8 cellular contexts compared by ENCODE assay signal in genomic region chr12:8912910-8913309, GRCh38. TPM values are rescaled to one million over a fixed set of nuclear protein-coding genes. Genes with fewer than 3 reads are reported as not detected.
A peak's percentile ranks its signal among the peaks of the same experiment; 100 is the strongest.
DNase-seq lines count a peak whose midpoint lies in the region; ATAC-seq, FAIRE-seq and TF ChIP-seq lines count a peak whose summit lies in the region.

No MANE protein-coding gene starts in this region.

- no peak overlapping the region for H3K9ac ChIP-seq in MM.1S (ENCODE audit: low read length)
- peak overlapping the region; percentile 67 for H3K9ac ChIP-seq in mesendoderm (ENCODE audit: low read length)

- DNase-seq in GM12864 (ENCODE audit: low read depth) (no peak), MM.1S (no peak), body of pancreas (peak; percentile 14 to 27 (median 21)), mesendoderm (peak; percentile 83), RCC 7860 (ENCODE audit: low spot score) (no peak)

- peak overlapping the region; percentile 73 for H2BK120ac ChIP-seq in mesendoderm (ENCODE audit: low read depth, low read length)

- H4K8ac ChIP-seq in mesendoderm (ENCODE audit: low read depth, low read length): no peak overlapping the region

- peak; percentile 34 for TF ChIP-seq CTCF in GM12864 (IDR thresholded peaks at IDR 0.05; ENCODE audit: low read depth, low read length, missing control alignments)
- peak; percentile 14; the same call in 1 of the 2 replicates for TF ChIP-seq CTCF in MM.1S (IDR thresholded peaks at IDR 0.05; ENCODE audit: low read length)
- peak in 4 of 7 experiments; percentile 8 to 38 (median 24) for TF ChIP-seq CTCF in body of pancreas (IDR thresholded peaks at IDR 0.05)

- ATAC-seq in body of pancreas: no peak
- ATAC-seq in HG02759 (IDR thresholded peaks at IDR 0.05; ENCODE audit: unreplicated experiment): no peak
- no peak for ATAC-seq in GM18873 (IDR thresholded peaks at IDR 0.05; ENCODE audit: low FRiP score, unreplicated experiment)
- ATAC-seq in HG02642 (IDR thresholded peaks at IDR 0.05; ENCODE audit: poor library complexity, unreplicated experiment): no peak

- H4K20me1 ChIP-seq in MM.1S (ENCODE audit: insufficient read depth, low read length): no peaks in the 10 kb centered on the region

- H3K4me1 ChIP-seq in MM.1S (ENCODE audit: low read length) (peaks cover 11% of the 10 kb centered on the region), body of pancreas (peaks cover 28% of the 10 kb centered on the region), mesendoderm (ENCODE audit: control insufficient read depth, low read depth, low read length) (no peaks in the 10 kb centered on the region)

- no peaks in the 10 kb centered on the region for H3K79me1 ChIP-seq in mesendoderm (ENCODE audit: low read length)

- H3F3A ChIP-seq in MM.1S (ENCODE audit: insufficient read depth, low read length): peaks cover 3% of the 10 kb centered on the region; the same call in 1 of the 2 replicates

- peak overlapping the region; percentile 85 for H2BK15ac ChIP-seq in mesendoderm (replicated peaks; ENCODE audit: low read depth)

- no peak overlapping the region for H2AFZ ChIP-seq in MM.1S (ENCODE audit: low read length)

- intact Hi-C loops in body of pancreas (cut with DNase I): no loop called here

- H3K9me3 ChIP-seq in MM.1S (replicated peaks; ENCODE audit: insufficient read depth, low read length): no peaks in the 10 kb centered on the region
- H3K9me3 ChIP-seq in body of pancreas: no peaks in the 10 kb centered on the region

- 5 to 9% methylated on average over 9 of the region's 9 CpGs for WGBS in body of pancreas, 2 donors
- WGBS in mesendoderm (ENCODE audit: extremely low coverage, insufficient coverage, low lambda C conversion rate): no CpG with 5 or more reads among the region's 9 CpGs

- H3K4ac ChIP-seq in mesendoderm (ENCODE audit: low read depth, low read length): peak overlapping the region; percentile 55

- FAIRE-seq in RCC 7860 (lab: Jason Lieb, UNC): no peak

- no peak overlapping the region for H4K5ac ChIP-seq in mesendoderm (ENCODE audit: low read length)

- H3K4me3 ChIP-seq in GM12864 (ENCODE audit: low read depth, low read length): no peak overlapping the region
- no peak overlapping the region for H3K4me3 ChIP-seq in MM.1S (ENCODE audit: low read length)
- no peak overlapping the region for H3K4me3 ChIP-seq in body of pancreas
- no peak overlapping the region for H3K4me3 ChIP-seq in mesendoderm (ENCODE audit: low read length)

- TF ChIP-seq POLR2A in body of pancreas (IDR thresholded peaks at IDR 0.05): no peak

- H3K79me2 ChIP-seq in MM.1S (ENCODE audit: low read length) (no peaks in the 10 kb centered on the region), mesendoderm (ENCODE audit: control insufficient read depth, insufficient read depth, low read length) (peaks cover 30% of the 10 kb centered on the region)

- H2BK5ac ChIP-seq in mesendoderm (ENCODE audit: low read length): no peak overlapping the region

- H3K27me3 ChIP-seq in MM.1S (replicated peaks; ENCODE audit: insufficient read depth, low read length): no peaks in the 10 kb centered on the region
- no peaks in the 10 kb centered on the region for H3K27me3 ChIP-seq in body of pancreas
- no peaks in the 10 kb centered on the region for H3K27me3 ChIP-seq in mesendoderm (ENCODE audit: insufficient read depth, low read length, poor library complexity)

- H3K23ac ChIP-seq in mesendoderm (ENCODE audit: low read length): no peak overlapping the region

- H3K36me3 ChIP-seq in MM.1S (replicated peaks; ENCODE audit: insufficient read depth, low read length) (no peaks in the 10 kb centered on the region), body of pancreas (replicated peaks in 1 of 2; ENCODE audit: insufficient read depth in 1 of 2, low read depth in 2 of 2) (no peaks in the 10 kb centered on the region), mesendoderm (ENCODE audit: control insufficient read depth, insufficient read depth, low read length) (no peaks in the 10 kb centered on the region)

- no peak overlapping the region for H2AK5ac ChIP-seq in mesendoderm (ENCODE audit: low read length)

- H3K18ac ChIP-seq in mesendoderm (ENCODE audit: low read length): peak overlapping the region; percentile 94

- H3K4me2 ChIP-seq in MM.1S (ENCODE audit: low read depth, low read length) (no peak overlapping the region), mesendoderm (ENCODE audit: low read length) (no peak overlapping the region)

- H3K56ac ChIP-seq in mesendoderm (ENCODE audit: low read length): peak overlapping the region; percentile 29

- no peaks in the 10 kb centered on the region for H3K9me2 ChIP-seq in MM.1S (replicated peaks; ENCODE audit: insufficient read depth, low read length)

- H3K27ac ChIP-seq in MM.1S (ENCODE audit: low read length): no peak overlapping the region
- peak overlapping the region in 3 of 4 donors; percentile 61 to 87 (median 79) for H3K27ac ChIP-seq in body of pancreas
- H3K27ac ChIP-seq in mesendoderm (ENCODE audit: low read depth, low read length): peak overlapping the region; percentile 51

RNA-seq across cellular contexts. Expression of gene PHC1, which starts 1.4 kb away (rescaled TPM):
- total RNA-seq in body of pancreas: 10 to 100 TPM; 27.0 to 34.5 TPM
- polyA plus RNA-seq in mesendoderm (2013, experiment 1 of 2): 407 TPM
- 429 TPM for polyA plus RNA-seq in mesendoderm (2013, experiment 2 of 2)

RNA-seq across cellular contexts. Expression of gene M6PR, which starts 36.5 kb away (rescaled TPM):
- 10 to 100 TPM; 43.8 to 57.3 TPM for total RNA-seq in body of pancreas
- polyA plus RNA-seq in mesendoderm (2013, experiment 1 of 2): 99.7 TPM
- polyA plus RNA-seq in mesendoderm (2013, experiment 2 of 2): 96.3 TPM

Comparison
In these comparisons a context has a peak if more than half of its experiments do, and no peak if none do; other contexts are left out.
1. DNase-seq: peak in body of pancreas (4 of 4) and mesendoderm (single experiment); none in GM12864 (single experiment), MM.1S (single experiment) and RCC 7860 (single experiment).
2. Peak in every context shown above with its lines, with median percentiles within 50 percentile points of each other: CTCF ChIP-seq.